Comparison of ENCODE assay signal across 21 cellular contexts in genomic region chr7:138963675-138964074, GRCh38.
"Had no signal": no experiment of that assay in that cellular context is flagged by ENCODE, and none has a peak within 500 bp of the region (broad histone marks: within the 10 kb centered on the region; RNA-seq: fewer than 3 reads in every experiment).

No MANE protein-coding gene starts in this region.

- H3K36me3 ChIP-seq: lower lobe of right lung, sigmoid colon, stomach, thyroid gland, vagina had no signal

- H3K27ac ChIP-seq: foreskin keratinocyte, lower lobe of right lung, psoas muscle, sigmoid colon, thyroid gland, vagina had no signal

- H3K27me3 ChIP-seq: foreskin keratinocyte, sigmoid colon, stomach, thyroid gland, vagina had no signal

- H3K4me1 Mint-ChIP-seq: immature natural killer cell; stimulated activated effector memory CD8-positive, alpha-beta T cell treated with anti-CD3 and anti-CD28 coated beads, Interleukin-12 subunit alpha, Interleukin-12 subunit beta, amount 100 ng/mL, for 72 hours had no signal

- ATAC-seq: effector memory CD8-positive, alpha-beta T cell; foreskin keratinocyte; left ventricle myocardium superior; naive thymus-derived CD8-positive, alpha-beta T cell; psoas muscle; right cardiac atrium; stimulated activated effector memory CD8-positive, alpha-beta T cell treated with anti-CD3 and anti-CD28 coated beads, Interleukin-12 subunit alpha, Interleukin-12 subunit beta, amount 100 ng/mL, for 72 hours had no signal

- H3K4me3 Mint-ChIP-seq: effector memory CD8-positive, alpha-beta T cell; immature natural killer cell; naive thymus-derived CD8-positive, alpha-beta T cell; nephron progenitor cell; stimulated activated effector memory CD8-positive, alpha-beta T cell treated with anti-CD3 and anti-CD28 coated beads, Interleukin-12 subunit alpha, Interleukin-12 subunit beta, amount 100 ng/mL, for 72 hours had no signal

- H3K4me1 ChIP-seq: foreskin keratinocyte, psoas muscle, sigmoid colon, vagina had no signal

- H3K27ac Mint-ChIP-seq: effector memory CD8-positive, alpha-beta T cell; immature natural killer cell; naive thymus-derived CD8-positive, alpha-beta T cell; nephron progenitor cell; stimulated activated effector memory CD8-positive, alpha-beta T cell treated with anti-CD3 and anti-CD28 coated beads, Interleukin-12 subunit alpha, Interleukin-12 subunit beta, amount 100 ng/mL, for 72 hours had no signal

- DNase-seq: cortex of kidney; effector memory CD8-positive, alpha-beta T cell; foreskin keratinocyte; hypothalamus; immature natural killer cell; left ventricle myocardium superior; lower lobe of right lung; naive thymus-derived CD8-positive, alpha-beta T cell; nephron progenitor cell; nucleus accumbens; psoas muscle; right cardiac atrium; sigmoid colon; stimulated activated CD4-positive, alpha-beta T cell treated with anti-CD3 and anti-CD28 coated beads, Interleukin-2, amount 100 ng/mL, for 24 hours; stimulated activated CD4-positive, alpha-beta T cell treated with anti-CD3 and anti-CD28 coated beads, Interleukin-4, amount 100 ng/mL, for 24 hours; stimulated activated naive CD4-positive, alpha-beta T cell treated with Interleukin-2 at 50 U/mL for 16 hours; stomach had no signal

- H3K9me3 ChIP-seq: lower lobe of right lung, psoas muscle, sigmoid colon, stomach, thyroid gland, vagina had no signal

- FAIRE-seq: endometrium had no signal

- H3K36me3 Mint-ChIP-seq: immature natural killer cell; stimulated activated effector memory CD8-positive, alpha-beta T cell treated with anti-CD3 and anti-CD28 coated beads, Interleukin-12 subunit alpha, Interleukin-12 subunit beta, amount 100 ng/mL, for 72 hours had no signal

- H3K9me3 Mint-ChIP-seq: effector memory CD8-positive, alpha-beta T cell; immature natural killer cell; naive thymus-derived CD8-positive, alpha-beta T cell; stimulated activated effector memory CD8-positive, alpha-beta T cell treated with anti-CD3 and anti-CD28 coated beads, Interleukin-12 subunit alpha, Interleukin-12 subunit beta, amount 100 ng/mL, for 72 hours had no signal

- H3K4me3 ChIP-seq: lower lobe of right lung, psoas muscle, sigmoid colon, stomach, thyroid gland, vagina had no signal
